11 cellular contexts compared by ENCODE assay signal in the genomic region with DNA sequence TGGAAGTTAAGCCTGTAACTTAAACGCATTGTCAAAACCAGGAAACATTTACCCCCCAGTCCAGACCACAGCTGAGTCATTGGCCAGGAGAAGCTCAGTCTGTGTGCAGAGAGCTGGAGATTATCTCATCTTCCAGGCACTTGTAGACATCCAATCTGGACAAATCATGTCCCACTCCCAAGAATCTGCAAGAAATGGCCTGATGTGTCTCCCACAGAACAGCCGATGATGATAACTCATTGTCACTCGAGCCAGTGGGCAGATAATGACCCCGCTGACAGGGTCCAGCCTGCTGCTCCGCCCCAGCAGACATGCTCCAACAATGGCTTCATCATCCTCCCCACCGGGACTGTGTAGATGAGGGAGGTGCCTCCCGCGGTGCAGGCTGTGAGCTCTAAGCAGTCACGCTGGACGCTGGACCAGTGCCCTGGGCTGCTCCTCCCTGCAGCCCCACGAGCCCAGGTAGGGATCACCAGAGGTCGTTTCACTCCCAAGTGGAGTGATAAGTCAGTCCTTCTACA.
DNase-seq lines count a peak whose midpoint lies in the region; ATAC-seq and TF ChIP-seq lines count a peak whose summit lies in the region.
"Had no signal": no experiment of that assay in that cellular context is flagged by ENCODE, and none has a peak within 500 bp of the region (broad histone marks: within the 10 kb centered on the region; RNA-seq: fewer than 3 reads in every experiment).

No MANE protein-coding gene starts in this region.

- H4K20me1 ChIP-seq in SK-N-SH (ENCODE audit: insufficient read depth): no peaks in the 10 kb centered on the region

- TF ChIP-seq RAD21 in SK-N-SH (IDR thresholded peaks at IDR 0.05; ENCODE audit: low read length): no peak

- intact Hi-C loops in sciatic nerve (cut with DNase I): no loop called here
- intact Hi-C loops in activated CD4-positive, alpha-beta memory T cell treated with anti-CD3 and anti-CD28 coated beads for 36 hours (cut with micrococcal nuclease): no loop called here

- H3F3A ChIP-seq in SK-N-SH (replicated peaks; ENCODE audit: insufficient read depth): peaks cover 14% of the 10 kb centered on the region

- POLR2A ChIA-PET in SK-N-SH (lab: Yijun Ruan, JAX): no interaction called here
- POLR2A ChIA-PET in activated CD4-positive, alpha-beta memory T cell treated with anti-CD3 and anti-CD28 coated beads for 36 hours (lab: Charles Lee): no interaction called here

- peak; percentile 91 for DNase-seq in H4 (ENCODE audit: low spot score)
- no peak for DNase-seq in SK-N-SH
- DNase-seq in foreskin fibroblast: peak; percentile 83 to 91
- no peak for DNase-seq in sciatic nerve (ENCODE audit: low spot score)
- DNase-seq in OCI-M2 (lab: John Stamatoyannopoulos, UW; ENCODE audit: unreplicated experiment): no peak
- no peak for DNase-seq in activated CD4-positive, alpha-beta memory T cell treated with anti-CD3 and anti-CD28 coated beads for 36 hours
- no peak for DNase-seq in NCI-H1105 (lab: John Stamatoyannopoulos, UW)
- DNase-seq: activated naive CD4-positive, alpha-beta T cell treated with anti-CD3 and anti-CD28 coated beads, Interleukin-2, amount 50 U/mL, for 16 hours; posterior cingulate gyrus; T-helper 9 cell had no signal

- peaks cover 0 to 6% of the 10 kb centered on the region in 2 experiments; a peak in 1 of 4 replicates for H3K4me1 ChIP-seq in SK-N-SH (ENCODE audit: control insufficient read depth in 1 of 2, insufficient read depth in 2 of 2, low read depth in 1 of 2, low read length in 1 of 2)

- peak overlapping the region; percentile 36; the same call in 1 of the 2 replicates for H2AFZ ChIP-seq in SK-N-SH (ENCODE audit: low read depth)

- no peaks in the 10 kb centered on the region for H3K36me3 ChIP-seq in SK-N-SH (replicated peaks in 1 of 2; ENCODE audit: control insufficient read depth in 1 of 2, insufficient read depth in 2 of 2, low read length in 1 of 2)

- no peaks in the 10 kb centered on the region for H3K79me2 ChIP-seq in SK-N-SH (ENCODE audit: insufficient read depth)

- H3K9ac ChIP-seq in SK-N-SH: peak overlapping the region; percentile 33; the same call in 1 of the 2 replicates

- peak overlapping the region; percentile 77 for H3K4me2 ChIP-seq in SK-N-SH

- no peak overlapping the region for H3K27ac Mint-ChIP-seq in activated CD4-positive, alpha-beta memory T cell treated with anti-CD3 and anti-CD28 coated beads for 36 hours

- CTCF ChIA-PET in SK-N-SH (lab: Yijun Ruan, JAX): no interaction called here
- CTCF ChIA-PET in activated CD4-positive, alpha-beta memory T cell treated with anti-CD3 and anti-CD28 coated beads for 36 hours (lab: Charles Lee): no interaction called here

- H3K27me3 ChIP-seq in SK-N-SH (ENCODE audit: insufficient read depth): peaks cover 35% of the 10 kb centered on the region; the same call in 1 of the 2 replicates

- TF ChIP-seq CTCF in SK-N-SH (IDR thresholded peaks at IDR 0.05): no peak
- TF ChIP-seq CTCF in foreskin fibroblast (IDR thresholded peaks at IDR 0.05; ENCODE audit: low read depth, low read length): no peak

- H3K4me3 Mint-ChIP-seq in activated CD4-positive, alpha-beta memory T cell treated with anti-CD3 and anti-CD28 coated beads for 36 hours: no peak overlapping the region

- TF ChIP-seq EP300 in SK-N-SH (IDR thresholded peaks at IDR 0.05; ENCODE audit: borderline replicate concordance in 1 of 2, low read depth in 1 of 2, low read length in 1 of 2): peak in 1 of 2 experiments; percentile 82; a peak in 2 of 4 replicates

- peak overlapping the region in 1 of 2 experiments; percentile 32; a peak in 3 of 4 replicates for H3K4me3 ChIP-seq in SK-N-SH (ENCODE audit: low read depth in 2 of 2, low read length in 1 of 2)
- H3K4me3 ChIP-seq in foreskin fibroblast (ENCODE audit: low read depth in 1 of 2, low read length in 2 of 2): peak overlapping the region; percentile 16 to 29

- H3K36me3 Mint-ChIP-seq in activated CD4-positive, alpha-beta memory T cell treated with anti-CD3 and anti-CD28 coated beads for 36 hours: no peaks in the 10 kb centered on the region

- H3K27ac ChIP-seq in SK-N-SH (ENCODE audit: low read depth in 2 of 2, low read length in 1 of 2): peak overlapping the region in 1 of 2 experiments; percentile 59; a peak in 2 of 4 replicates

- H3K9me3 Mint-ChIP-seq in activated CD4-positive, alpha-beta memory T cell treated with anti-CD3 and anti-CD28 coated beads for 36 hours: no peaks in the 10 kb centered on the region

- H3K4me1 Mint-ChIP-seq in activated CD4-positive, alpha-beta memory T cell treated with anti-CD3 and anti-CD28 coated beads for 36 hours (ENCODE audit: low read depth): peaks cover 2% of the 10 kb centered on the region

- peaks cover 19% of the 10 kb centered on the region for H3K27me3 Mint-ChIP-seq in activated CD4-positive, alpha-beta memory T cell treated with anti-CD3 and anti-CD28 coated beads for 36 hours

- no peaks in the 10 kb centered on the region for H3K9me2 ChIP-seq in SK-N-SH

- no peaks in the 10 kb centered on the region for H3K9me3 ChIP-seq in SK-N-SH

- WGBS in SK-N-SH (ENCODE audit: low lambda C conversion rate): 3% methylated on average over 9 of the region's 12 CpGs

- peak; percentile 42 for ATAC-seq in sciatic nerve
- ATAC-seq in HG02840 (IDR thresholded peaks at IDR 0.05; ENCODE audit: low FRiP score, unreplicated experiment): no peak

TF ChIP-seq in SK-N-SH, 30 proteins besides CTCF, POLR2A, EP300 and RAD21 (continues in another document):
- no peak for TF ChIP-seq MXI1 (IDR thresholded peaks at IDR 0.05; ENCODE audit: low read depth, low read length)
- peak; percentile 82 for TF ChIP-seq JUND (IDR thresholded peaks at IDR 0.05)
- TF ChIP-seq RCOR1 (IDR thresholded peaks at IDR 0.05; ENCODE audit: low read length): no peak
- TF ChIP-seq, protein P1, sequence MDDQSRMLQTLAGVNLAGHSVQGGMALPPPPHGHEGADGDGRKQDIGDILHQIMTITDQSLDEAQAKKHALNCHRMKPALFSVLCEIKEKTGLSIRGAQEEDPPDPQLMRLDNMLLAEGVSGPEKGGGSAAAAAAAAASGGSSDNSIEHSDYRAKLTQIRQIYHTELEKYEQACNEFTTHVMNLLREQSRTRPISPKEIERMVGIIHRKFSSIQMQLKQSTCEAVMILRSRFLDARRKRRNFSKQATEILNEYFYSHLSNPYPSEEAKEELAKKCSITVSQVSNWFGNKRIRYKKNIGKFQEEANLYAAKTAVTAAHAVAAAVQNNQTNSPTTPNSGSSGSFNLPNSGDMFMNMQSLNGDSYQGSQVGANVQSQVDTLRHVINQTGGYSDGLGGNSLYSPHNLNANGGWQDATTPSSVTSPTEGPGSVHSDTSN (IDR thresholded peaks at IDR 0.05): peak; percentile 76
- TF ChIP-seq, protein P2, sequence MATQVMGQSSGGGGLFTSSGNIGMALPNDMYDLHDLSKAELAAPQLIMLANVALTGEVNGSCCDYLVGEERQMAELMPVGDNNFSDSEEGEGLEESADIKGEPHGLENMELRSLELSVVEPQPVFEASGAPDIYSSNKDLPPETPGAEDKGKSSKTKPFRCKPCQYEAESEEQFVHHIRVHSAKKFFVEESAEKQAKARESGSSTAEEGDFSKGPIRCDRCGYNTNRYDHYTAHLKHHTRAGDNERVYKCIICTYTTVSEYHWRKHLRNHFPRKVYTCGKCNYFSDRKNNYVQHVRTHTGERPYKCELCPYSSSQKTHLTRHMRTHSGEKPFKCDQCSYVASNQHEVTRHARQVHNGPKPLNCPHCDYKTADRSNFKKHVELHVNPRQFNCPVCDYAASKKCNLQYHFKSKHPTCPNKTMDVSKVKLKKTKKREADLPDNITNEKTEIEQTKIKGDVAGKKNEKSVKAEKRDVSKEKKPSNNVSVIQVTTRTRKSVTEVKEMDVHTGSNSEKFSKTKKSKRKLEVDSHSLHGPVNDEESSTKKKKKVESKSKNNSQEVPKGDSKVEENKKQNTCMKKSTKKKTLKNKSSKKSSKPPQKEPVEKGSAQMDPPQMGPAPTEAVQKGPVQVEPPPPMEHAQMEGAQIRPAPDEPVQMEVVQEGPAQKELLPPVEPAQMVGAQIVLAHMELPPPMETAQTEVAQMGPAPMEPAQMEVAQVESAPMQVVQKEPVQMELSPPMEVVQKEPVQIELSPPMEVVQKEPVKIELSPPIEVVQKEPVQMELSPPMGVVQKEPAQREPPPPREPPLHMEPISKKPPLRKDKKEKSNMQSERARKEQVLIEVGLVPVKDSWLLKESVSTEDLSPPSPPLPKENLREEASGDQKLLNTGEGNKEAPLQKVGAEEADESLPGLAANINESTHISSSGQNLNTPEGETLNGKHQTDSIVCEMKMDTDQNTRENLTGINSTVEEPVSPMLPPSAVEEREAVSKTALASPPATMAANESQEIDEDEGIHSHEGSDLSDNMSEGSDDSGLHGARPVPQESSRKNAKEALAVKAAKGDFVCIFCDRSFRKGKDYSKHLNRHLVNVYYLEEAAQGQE (IDR thresholded peaks at IDR 0.05; ENCODE audit: low read depth, low read length): no peak
- TF ChIP-seq MEF2A (IDR thresholded peaks at IDR 0.05; ENCODE audit: borderline replicate concordance, low read depth): peak; percentile 48; the same call in 1 of the 2 replicates
- TF ChIP-seq SMC3 (IDR thresholded peaks at IDR 0.05; ENCODE audit: low read depth, low read length): no peak
- TF ChIP-seq POLR2AphosphoS5 (IDR thresholded peaks at IDR 0.05; ENCODE audit: low read depth, low read length): no peak
- TF ChIP-seq RFX5 (IDR thresholded peaks at IDR 0.05; ENCODE audit: low read length): no peak
- peak; percentile 85 for TF ChIP-seq FOSL2 (IDR thresholded peaks at IDR 0.05; ENCODE audit: borderline replicate concordance, low read depth)
- TF ChIP-seq SIN3A (IDR thresholded peaks at IDR 0.05; ENCODE audit: borderline replicate concordance, low read depth, low read length): no peak
- TF ChIP-seq GATA2 (CRISPR knock-in tag; IDR thresholded peaks at IDR 0.05): no peak
- no peak for TF ChIP-seq FOXJ3 (CRISPR knock-in tag; IDR thresholded peaks at IDR 0.05)
- TF ChIP-seq, protein P3, sequence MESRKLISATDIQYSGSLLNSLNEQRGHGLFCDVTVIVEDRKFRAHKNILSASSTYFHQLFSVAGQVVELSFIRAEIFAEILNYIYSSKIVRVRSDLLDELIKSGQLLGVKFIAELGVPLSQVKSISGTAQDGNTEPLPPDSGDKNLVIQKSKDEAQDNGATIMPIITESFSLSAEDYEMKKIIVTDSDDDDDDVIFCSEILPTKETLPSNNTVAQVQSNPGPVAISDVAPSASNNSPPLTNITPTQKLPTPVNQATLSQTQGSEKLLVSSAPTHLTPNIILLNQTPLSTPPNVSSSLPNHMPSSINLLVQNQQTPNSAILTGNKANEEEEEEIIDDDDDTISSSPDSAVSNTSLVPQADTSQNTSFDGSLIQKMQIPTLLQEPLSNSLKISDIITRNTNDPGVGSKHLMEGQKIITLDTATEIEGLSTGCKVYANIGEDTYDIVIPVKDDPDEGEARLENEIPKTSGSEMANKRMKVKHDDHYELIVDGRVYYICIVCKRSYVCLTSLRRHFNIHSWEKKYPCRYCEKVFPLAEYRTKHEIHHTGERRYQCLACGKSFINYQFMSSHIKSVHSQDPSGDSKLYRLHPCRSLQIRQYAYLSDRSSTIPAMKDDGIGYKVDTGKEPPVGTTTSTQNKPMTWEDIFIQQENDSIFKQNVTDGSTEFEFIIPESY (IDR thresholded peaks at IDR 0.05; ENCODE audit: borderline replicate concordance, low read depth): no peak
- no peak for TF ChIP-seq TAF1 (IDR thresholded peaks at IDR 0.05; ENCODE audit: borderline replicate concordance, low read depth, low read length)

Comparison
In these comparisons a context has a peak if more than half of its experiments do, and no peak if none do; other contexts are left out.
1. DNase-seq: peak in H4 (single experiment) and foreskin fibroblast (2 of 2); none in SK-N-SH (single experiment), sciatic nerve (single experiment), OCI-M2 (single experiment), activated CD4-positive, alpha-beta memory T cell treated with anti-CD3 and anti-CD28 coated beads for 36 hours (single experiment) and NCI-H1105 (single experiment).